ENCODE assay signal across 28 cellular contexts in genomic region chr2:219488844-219489194, GRCh38. TPM values are rescaled to one million over a fixed set of nuclear protein-coding genes. Genes with fewer than 3 reads are reported as not detected.
"Had no signal": no experiment of that assay in that cellular context is flagged by ENCODE, and none has a peak within 500 bp of the region (broad histone marks: within the 10 kb centered on the region; RNA-seq: fewer than 3 reads in every experiment).

No MANE protein-coding gene starts in this region.

- DNase-seq: heart right ventricle; islet precursor cell; lower lobe of right lung; mesendoderm; naive B cell; natural killer cell; nephron progenitor cell; ovary; retina; small intestine; spleen; stimulated activated CD4-positive, alpha-beta T cell treated with anti-CD3 and anti-CD28 coated beads, Interleukin-4, amount 100 ng/mL, for 24 hours; stimulated activated naive CD4-positive, alpha-beta T cell; stimulated activated naive CD8-positive, alpha-beta T cell treated with anti-CD3 and anti-CD28 coated beads, Interleukin-15, amount 100 ng/mL, for 72 hours; transverse colon had no signal

- H3K27ac ChIP-seq: hepatocyte, lower lobe of right lung, neural progenitor cell, ovary, spleen, upper lobe of left lung, vagina had no signal

- H3K9me3 ChIP-seq: heart right ventricle, lower lobe of right lung, ovary, spleen, transverse colon, upper lobe of left lung, vagina had no signal

- H3K4me1 Mint-ChIP-seq: stimulated activated effector memory CD8-positive, alpha-beta T cell treated with anti-CD3 and anti-CD28 coated beads, Interleukin-12 subunit alpha, Interleukin-12 subunit beta, amount 100 ng/mL, for 72 hours had no signal

- H3K36me3 Mint-ChIP-seq: mesothelial cell of epicardium; naive B cell; natural killer cell; neural progenitor cell; stimulated activated effector memory CD8-positive, alpha-beta T cell treated with anti-CD3 and anti-CD28 coated beads, Interleukin-12 subunit alpha, Interleukin-12 subunit beta, amount 100 ng/mL, for 72 hours had no signal

- H2AFZ ChIP-seq: hepatocyte, neural progenitor cell had no signal

- H3K4me3 Mint-ChIP-seq: mesothelial cell of epicardium; naive B cell; natural killer cell; nephron progenitor cell; neural progenitor cell; stimulated activated effector memory CD8-positive, alpha-beta T cell treated with anti-CD3 and anti-CD28 coated beads, Interleukin-12 subunit alpha, Interleukin-12 subunit beta, amount 100 ng/mL, for 72 hours; stimulated activated naive CD8-positive, alpha-beta T cell treated with anti-CD3 and anti-CD28 coated beads, Interleukin-15, amount 100 ng/mL, for 72 hours had no signal

- H3K27me3 ChIP-seq: ovary, vagina had no signal

- H3K9ac ChIP-seq: neural progenitor cell had no signal

- H3K79me2 ChIP-seq: hepatocyte had no signal

- H3K4me3 ChIP-seq: heart right ventricle, hepatocyte, lower lobe of right lung, neural progenitor cell, ovary, spleen, transverse colon, upper lobe of left lung, vagina had no signal

- H3K9me3 Mint-ChIP-seq: mesothelial cell of epicardium; naive B cell; natural killer cell; nephron progenitor cell; neural progenitor cell; stimulated activated effector memory CD8-positive, alpha-beta T cell treated with anti-CD3 and anti-CD28 coated beads, Interleukin-12 subunit alpha, Interleukin-12 subunit beta, amount 100 ng/mL, for 72 hours; stimulated activated naive CD8-positive, alpha-beta T cell treated with anti-CD3 and anti-CD28 coated beads, Interleukin-15, amount 100 ng/mL, for 72 hours had no signal

- H3K4me2 ChIP-seq: hepatocyte, neural progenitor cell had no signal

- ATAC-seq: heart right ventricle; lower lobe of right lung; natural killer cell; right cardiac atrium; sciatic nerve; stimulated activated effector memory CD8-positive, alpha-beta T cell treated with anti-CD3 and anti-CD28 coated beads, Interleukin-12 subunit alpha, Interleukin-12 subunit beta, amount 100 ng/mL, for 72 hours; stimulated activated naive CD8-positive, alpha-beta T cell treated with anti-CD3 and anti-CD28 coated beads, Interleukin-15, amount 100 ng/mL, for 72 hours had no signal

- H3K36me3 ChIP-seq: lower lobe of right lung, neural progenitor cell, ovary, spleen, transverse colon, upper lobe of left lung, vagina had no signal

- FAIRE-seq: small intestine had no signal

- H3K27ac Mint-ChIP-seq: mesothelial cell of epicardium; naive B cell; natural killer cell; nephron progenitor cell; neural progenitor cell; progenitor cell of endocrine pancreas; stimulated activated effector memory CD8-positive, alpha-beta T cell treated with anti-CD3 and anti-CD28 coated beads, Interleukin-12 subunit alpha, Interleukin-12 subunit beta, amount 100 ng/mL, for 72 hours; stimulated activated naive CD8-positive, alpha-beta T cell treated with anti-CD3 and anti-CD28 coated beads, Interleukin-15, amount 100 ng/mL, for 72 hours had no signal

RNA-seq across cellular contexts. Expression of gene ASIC4, which starts 25.5 kb away (rescaled TPM):
- total RNA-seq: hepatocyte, kidney epithelial cell, mononuclear cell, subcutaneous adipose tissue, transverse colon, vagina had no signal
- polyA plus RNA-seq: heart right ventricle, hepatocyte, liver had no signal

RNA-seq across cellular contexts. Expression of gene TMEM198, which starts 55.0 kb away (rescaled TPM):
- total RNA-seq: mononuclear cell had no signal
